ENCODE assay signal across 25 cellular contexts in genomic region chr1:19327736-19328135, GRCh38.
"Had no signal": no experiment of that assay in that cellular context is flagged by ENCODE, and none has a peak within 500 bp of the region (broad histone marks: within the 10 kb centered on the region; RNA-seq: fewer than 3 reads in every experiment).

No MANE protein-coding gene starts in this region.

- H3K4me3 Mint-ChIP-seq: activated CD4-positive, alpha-beta memory T cell treated with anti-CD3 and anti-CD28 coated beads for 36 hours; activated naive CD4-positive, alpha-beta T cell treated with anti-CD3 and anti-CD28 coated beads, Interleukin-2, amount 50 U/mL, for 24 hours; activated naive CD8-positive, alpha-beta T cell treated with anti-CD3 and anti-CD28 coated beads, Interleukin-2, amount 50 U/mL, for 24 hours; activated T-cell treated with anti-CD3 and anti-CD28 coated beads, Interleukin-2, amount 50 U/mL, for 4 hours; memory B cell; stimulated activated memory B cell treated with anti-CD40 and anti-IgM and Interleukin-4, amounts not matched to agents 10 μg/mL and 1 μg/mL and 100 μg/mL, for 72 hours had no signal

- H3K27ac ChIP-seq: esophagus muscularis mucosa, foreskin keratinocyte, sigmoid colon, stomach, thyroid gland, VCaP had no signal

- ATAC-seq: activated naive CD8-positive, alpha-beta T cell treated with anti-CD3 and anti-CD28 coated beads, Interleukin-2, amount 50 U/mL, for 24 hours; activated T-cell treated with anti-CD3 and anti-CD28 coated beads, Interleukin-2, amount 50 U/mL, for 4 hours; natural killer cell; stimulated activated memory B cell treated with anti-CD40 and anti-IgM and Interleukin-4, amounts not matched to agents 10 μg/mL and 1 μg/mL and 100 μg/mL, for 72 hours had no signal

- FAIRE-seq: colon, small intestine, TTC549 had no signal

- H3K27ac Mint-ChIP-seq: activated CD4-positive, alpha-beta memory T cell treated with anti-CD3 and anti-CD28 coated beads for 36 hours; activated naive CD4-positive, alpha-beta T cell treated with anti-CD3 and anti-CD28 coated beads, Interleukin-2, amount 50 U/mL, for 24 hours; activated naive CD8-positive, alpha-beta T cell treated with anti-CD3 and anti-CD28 coated beads, Interleukin-2, amount 50 U/mL, for 24 hours; activated T-helper 2 cell treated with anti-CD3 and anti-CD28 coated beads, Interferon-gamma antibody, Interleukin-2, Interleukin-4, amounts not matched to agents 10 μg/mL and 5 μg/mL and 100 μg/mL, durations not matched to agents 14 hours and 24 hours and 36 hours; memory B cell; natural killer cell; stimulated activated memory B cell treated with anti-CD40 and anti-IgM and Interleukin-4, amounts not matched to agents 10 μg/mL and 1 μg/mL and 100 μg/mL, for 72 hours had no signal

- H3K4me3 ChIP-seq: esophagus muscularis mucosa, sigmoid colon, stomach, thyroid gland had no signal

- H3K9me3 ChIP-seq: esophagus muscularis mucosa, sigmoid colon, stomach, thyroid gland had no signal

- H3K27me3 Mint-ChIP-seq: activated CD4-positive, alpha-beta memory T cell treated with anti-CD3 and anti-CD28 coated beads for 36 hours; activated naive CD4-positive, alpha-beta T cell treated with anti-CD3 and anti-CD28 coated beads, Interleukin-2, amount 50 U/mL, for 24 hours; activated naive CD8-positive, alpha-beta T cell treated with anti-CD3 and anti-CD28 coated beads, Interleukin-2, amount 50 U/mL, for 24 hours; memory B cell; stimulated activated memory B cell treated with anti-CD40 and anti-IgM and Interleukin-4, amounts not matched to agents 10 μg/mL and 1 μg/mL and 100 μg/mL, for 72 hours had no signal

- H3K4me1 Mint-ChIP-seq: activated naive CD4-positive, alpha-beta T cell treated with anti-CD3 and anti-CD28 coated beads, Interleukin-2, amount 50 U/mL, for 24 hours; activated naive CD8-positive, alpha-beta T cell treated with anti-CD3 and anti-CD28 coated beads, Interleukin-2, amount 50 U/mL, for 24 hours had no signal

- H3K36me3 Mint-ChIP-seq: activated naive CD4-positive, alpha-beta T cell treated with anti-CD3 and anti-CD28 coated beads, Interleukin-2, amount 50 U/mL, for 24 hours; natural killer cell had no signal

- H3K4me1 ChIP-seq: esophagus muscularis mucosa, foreskin keratinocyte, sigmoid colon, stomach, thyroid gland had no signal

- DNase-seq: activated CD4-positive, alpha-beta memory T cell treated with anti-CD3 and anti-CD28 coated beads for 36 hours; activated CD4-positive, alpha-beta T cell treated with anti-CD3 and anti-CD28 coated beads for 4 hours; activated CD8-positive, alpha-beta memory T cell treated with anti-CD3 and anti-CD28 coated beads, Interleukin-2, amount 50 U/mL, for 48 hours; activated naive CD8-positive, alpha-beta T cell treated with anti-CD3 and anti-CD28 coated beads, Interleukin-2, amount 50 U/mL, for 24 hours; activated T-cell treated with anti-CD3 and anti-CD28 coated beads, Interleukin-2, amount 50 U/mL, for 4 hours; amygdala; central memory CD4-positive, alpha-beta T cell; dermis blood vessel endothelial cell; effector CD4-positive, alpha-beta T cell; foreskin keratinocyte; natural killer cell; sigmoid colon; small intestine; stimulated activated CD4-positive, alpha-beta T cell treated with anti-CD3 and anti-CD28 coated beads, Interleukin-4, amount 100 ng/mL, for 24 hours; stomach; T-helper 9 cell; thyroid gland had no signal

- H3K27me3 ChIP-seq: esophagus muscularis mucosa, foreskin keratinocyte, sigmoid colon, stomach, thyroid gland had no signal

- H3K9me3 Mint-ChIP-seq: activated CD4-positive, alpha-beta memory T cell treated with anti-CD3 and anti-CD28 coated beads for 36 hours; activated naive CD4-positive, alpha-beta T cell treated with anti-CD3 and anti-CD28 coated beads, Interleukin-2, amount 50 U/mL, for 24 hours; activated naive CD8-positive, alpha-beta T cell treated with anti-CD3 and anti-CD28 coated beads, Interleukin-2, amount 50 U/mL, for 24 hours; activated T-cell treated with anti-CD3 and anti-CD28 coated beads, Interleukin-2, amount 50 U/mL, for 4 hours; activated T-helper 2 cell treated with anti-CD3 and anti-CD28 coated beads, Interferon-gamma antibody, Interleukin-2, Interleukin-4, amounts not matched to agents 10 μg/mL and 5 μg/mL and 100 μg/mL, durations not matched to agents 14 hours and 24 hours and 36 hours; memory B cell; natural killer cell; stimulated activated memory B cell treated with anti-CD40 and anti-IgM and Interleukin-4, amounts not matched to agents 10 μg/mL and 1 μg/mL and 100 μg/mL, for 72 hours had no signal
